In genomic region chr1:25360596-25361581, GRCh38 we compare ENCODE assay signal across 1 cellular context.
TF ChIP-seq lines count a peak whose summit lies in the region.

No MANE protein-coding gene starts in this region.

TF ChIP-seq in K562, 482 proteins besides CTCF, POLR2A, EP300 and RAD21 (continued from another document):
- TF ChIP-seq ZNF586 (CRISPR knock-in tag; conservative IDR thresholded peaks at IDR 0.05) (no peak), RNF219 (CRISPR knock-in tag; IDR thresholded peaks at IDR 0.05) (no peak), MTA2 (IDR thresholded peaks at IDR 0.05; ENCODE audit: low read depth) (no peak), CBFA2T3 (IDR thresholded peaks at IDR 0.05) (no peak), TGIF2 (CRISPR knock-in tag; IDR thresholded peaks at IDR 0.05) (no peak), MEF2D (tag; conservative IDR thresholded peaks at IDR 0.05; ENCODE audit: low read depth) (no peak), TAF1 (IDR thresholded peaks at IDR 0.05; ENCODE audit: control insufficient read depth, extremely low read depth, insufficient read depth, low read length, severe bottlenecking) (no peak), SPI1 (IDR thresholded peaks at IDR 0.05; ENCODE audit: borderline replicate concordance, low read depth, low read length) (no peak), SMARCC2 (IDR thresholded peaks at IDR 0.05; ENCODE audit: low read depth) (no peak), HES1 (IDR thresholded peaks at IDR 0.05; ENCODE audit: low read depth) (no peak)
